Comparison of ENCODE assay signal across 22 cellular contexts in genomic region chr4:182855312-182855711, GRCh38.
"Had no signal": no experiment of that assay in that cellular context is flagged by ENCODE, and none has a peak within 500 bp of the region (broad histone marks: within the 10 kb centered on the region; RNA-seq: fewer than 3 reads in every experiment).

No MANE protein-coding gene starts in this region.

- H3K4me1 Mint-ChIP-seq: naive thymus-derived CD4-positive, alpha-beta T cell; stimulated activated naive B cell treated with anti-CD40 and anti-IgM and Interleukin-4, amounts not matched to agents 10 μg/mL and 1 μg/mL and 100 μg/mL, for 72 hours; stimulated activated naive CD8-positive, alpha-beta T cell treated with anti-CD3 and anti-CD28 coated beads, Interleukin-15, amount 100 ng/mL, for 72 hours had no signal

- H3K4me1 ChIP-seq: heart right ventricle, testis, tibial nerve had no signal

- H3K9me3 ChIP-seq: ovary, testis had no signal

- H3K27me3 ChIP-seq: dorsolateral prefrontal cortex, heart right ventricle, ovary, testis, tibial nerve had no signal

- H3K27ac ChIP-seq: dorsolateral prefrontal cortex, heart right ventricle, ovary, testis, tibial nerve had no signal

- H3K27me3 Mint-ChIP-seq: naive thymus-derived CD4-positive, alpha-beta T cell; stimulated activated naive CD8-positive, alpha-beta T cell treated with anti-CD3 and anti-CD28 coated beads, Interleukin-15, amount 100 ng/mL, for 72 hours had no signal

- H3K4me3 ChIP-seq: dorsolateral prefrontal cortex, heart right ventricle, ovary, testis, tibial nerve had no signal

- H3K27ac Mint-ChIP-seq: naive thymus-derived CD4-positive, alpha-beta T cell; stimulated activated naive B cell treated with anti-CD40 and anti-IgM and Interleukin-4, amounts not matched to agents 10 μg/mL and 1 μg/mL and 100 μg/mL, for 72 hours; stimulated activated naive CD8-positive, alpha-beta T cell treated with anti-CD3 and anti-CD28 coated beads, Interleukin-15, amount 100 ng/mL, for 72 hours had no signal

- H3K36me3 ChIP-seq: heart right ventricle, ovary had no signal

- FAIRE-seq: endometrium, frontal cortex, islet of Langerhans had no signal

- ATAC-seq: esophagus mucosa; heart right ventricle; naive thymus-derived CD4-positive, alpha-beta T cell; right cardiac atrium; stimulated activated naive B cell treated with anti-CD40 and anti-IgM and Interleukin-4, amounts not matched to agents 10 μg/mL and 1 μg/mL and 100 μg/mL, for 72 hours; stimulated activated naive CD8-positive, alpha-beta T cell treated with anti-CD3 and anti-CD28 coated beads, Interleukin-15, amount 100 ng/mL, for 72 hours had no signal

- DNase-seq: cortex of kidney; effector memory CD4-positive, alpha-beta T cell; heart right ventricle; hypothalamus; kidney glomerular epithelial cell; mammary epithelial cell; naive thymus-derived CD4-positive, alpha-beta T cell; nucleus accumbens; ovary; right cardiac atrium; stimulated activated CD4-positive, alpha-beta T cell treated with anti-CD3 and anti-CD28 coated beads, Interleukin-15, amount 100 ng/mL, for 24 hours; stimulated activated CD4-positive, alpha-beta T cell treated with anti-CD3 and anti-CD28 coated beads, Interleukin-1b, Interleukin-23, amount 100 ng/mL, for 48 hours; stimulated activated CD4-positive, alpha-beta T cell treated with anti-CD3 and anti-CD28 coated beads, Interleukin-4, amount 100 ng/mL, for 4 hours; stimulated activated naive B cell treated with anti-CD40 and anti-IgM and Interleukin-4, amounts not matched to agents 10 μg/mL and 1 μg/mL and 100 μg/mL, for 72 hours; stimulated activated naive CD8-positive, alpha-beta T cell treated with anti-CD3 and anti-CD28 coated beads, Interleukin-15, amount 100 ng/mL, for 72 hours; testis had no signal

- H3K4me3 Mint-ChIP-seq: naive thymus-derived CD4-positive, alpha-beta T cell; stimulated activated naive B cell treated with anti-CD40 and anti-IgM and Interleukin-4, amounts not matched to agents 10 μg/mL and 1 μg/mL and 100 μg/mL, for 72 hours; stimulated activated naive CD8-positive, alpha-beta T cell treated with anti-CD3 and anti-CD28 coated beads, Interleukin-15, amount 100 ng/mL, for 72 hours had no signal
